ENCODE assay signal across 10 cellular contexts in genomic region chr3:48563382-48563918, GRCh38. TPM values are rescaled to one million over a fixed set of nuclear protein-coding genes. Genes with fewer than 3 reads are reported as not detected.
A peak's percentile ranks its signal among the peaks of the same experiment; 100 is the strongest.
DNase-seq lines count a peak whose midpoint lies in the region; ATAC-seq and TF ChIP-seq lines count a peak whose summit lies in the region.
"Had no signal": no experiment of that assay in that cellular context is flagged by ENCODE, and none has a peak within 500 bp of the region (broad histone marks: within the 10 kb centered on the region; RNA-seq: fewer than 3 reads in every experiment).

UCN2 (minus strand) TSS chr3:48563781; CDS start chr3:48563124, 657 bp downstream.

- H3T11ph ChIP-seq in H9 (ENCODE audit: low read length): no peak within 1 kb of the TSS

- DNase-seq in A172 (ENCODE audit: low spot score): peak; percentile 54
- no peak for DNase-seq in H9
- DNase-seq in activated CD8-positive, alpha-beta T cell treated with anti-CD3 and anti-CD28 coated beads, Interleukin-2, amount 10 ng/mL, durations not matched to agents 7 days and 5 days: no peak
- DNase-seq in glutamatergic neuron: peak; percentile 50
- DNase-seq in GM10248 (ENCODE audit: extremely low spot score): no peak
- no peak for DNase-seq in psoas muscle
- DNase-seq: DMS79 treated with DMSO at 0.1 percent for 48 hours had no signal

- no peak within 1 kb of the TSS for H3K4ac ChIP-seq in H9 (ENCODE audit: low read depth, low read length)

- H3K36me3 Mint-ChIP-seq in H9 (ENCODE audit: insufficient read depth in 1 of 3, low read depth in 3 of 3) (peaks cover 0 to 13% (median 0%) of the 10 kb centered on the region in 3 experiments; a peak in 3 of 7 replicates), glutamatergic neuron (ENCODE audit: unreplicated experiment) (no peaks in the 10 kb centered on the region)
- H3K36me3 Mint-ChIP-seq in activated CD8-positive, alpha-beta T cell treated with anti-CD3 and anti-CD28 coated beads, Interleukin-2, amount 10 ng/mL, durations not matched to agents 7 days and 5 days (ENCODE audit: low read depth): no peaks in the 10 kb centered on the region

- no peaks in the 10 kb centered on the region for H3K79me1 ChIP-seq in H9 (ENCODE audit: insufficient read depth, low read depth, low read length, poor library complexity, severe bottlenecking)

- H2AFZ ChIP-seq in H9 (ENCODE audit: low read length): no peak within 1 kb of the TSS

- peaks cover 37 to 48% of the 10 kb centered on the region in 2 experiments for H3K4me1 Mint-ChIP-seq in H9
- H3K4me1 Mint-ChIP-seq in activated CD8-positive, alpha-beta T cell treated with anti-CD3 and anti-CD28 coated beads, Interleukin-2, amount 10 ng/mL, durations not matched to agents 7 days and 5 days (ENCODE audit: low read depth): peaks cover 56% of the 10 kb centered on the region
- peaks cover 47% of the 10 kb centered on the region for H3K4me1 Mint-ChIP-seq in glutamatergic neuron (ENCODE audit: low read depth, unreplicated experiment)

- H3K9me3 ChIP-seq in H9 (ENCODE audit: control insufficient read depth, low read depth, low read length) (no peaks in the 10 kb centered on the region), psoas muscle (no peaks in the 10 kb centered on the region)

- H4K8ac ChIP-seq in H9 (replicated peaks; ENCODE audit: insufficient read length, low read depth, low read length): no peak within 1 kb of the TSS

- CTCF ChIA-PET in activated CD8-positive, alpha-beta T cell treated with anti-CD3 and anti-CD28 coated beads, Interleukin-2, amount 10 ng/mL, durations not matched to agents 7 days and 5 days (lab: Charles Lee): interaction anchor here (1.8 kb wide), 1 partner anchor 127 kb away, joined by 5 read pairs; no protein-coding TSS in a partner anchor
- CTCF ChIA-PET in GM10248 (lab: Yijun Ruan, JAX): interaction anchor here (1.1 to 1.4 kb wide), 3 partner anchors 14 to 156 kb away, joined by 3 to 4 read pairs (median 4); no protein-coding TSS in a partner anchor

- no peak within 1 kb of the TSS for H2BK20ac ChIP-seq in H9 (ENCODE audit: low read depth, low read length, poor library complexity, severe bottlenecking)

- H3K27me3 Mint-ChIP-seq in H9 (ENCODE audit: low read depth): peaks cover 2% of the 10 kb centered on the region; the same call in 1 of the 2 replicates
- peaks cover 3% of the 10 kb centered on the region for H3K27me3 Mint-ChIP-seq in activated CD8-positive, alpha-beta T cell treated with anti-CD3 and anti-CD28 coated beads, Interleukin-2, amount 10 ng/mL, durations not matched to agents 7 days and 5 days (ENCODE audit: low read depth)
- peaks cover 31% of the 10 kb centered on the region for H3K27me3 Mint-ChIP-seq in glutamatergic neuron (ENCODE audit: unreplicated experiment)

- H3K9ac ChIP-seq in H9 (ENCODE audit: extremely low read depth, insufficient read length, low read length): no peak within 1 kb of the TSS

- no peak within 1 kb of the TSS for H4K91ac ChIP-seq in H9 (ENCODE audit: insufficient read length, low read depth, low read length)

- H3K27me3 ChIP-seq in H9 (ENCODE audit: insufficient read depth, low read length) (no peaks in the 10 kb centered on the region), psoas muscle (ENCODE audit: insufficient read depth in 3 of 3, low read length in 2 of 3) (no peaks in the 10 kb centered on the region)

- H2BK5ac ChIP-seq in H9 (ENCODE audit: insufficient read length, low read length): no peak within 1 kb of the TSS

- H3K14ac ChIP-seq in H9 (ENCODE audit: insufficient read depth, low read length): no peak within 1 kb of the TSS

- ATAC-seq in activated CD8-positive, alpha-beta T cell treated with anti-CD3 and anti-CD28 coated beads, Interleukin-2, amount 10 ng/mL, durations not matched to agents 7 days and 5 days: no peak
- ATAC-seq in HG03025 (IDR thresholded peaks at IDR 0.05; ENCODE audit: low FRiP score, unreplicated experiment) (no peak), psoas muscle (no peak), GM21576 (IDR thresholded peaks at IDR 0.05; ENCODE audit: unreplicated experiment) (no peak)

- H3K23me2 ChIP-seq in H9 (ENCODE audit: insufficient read length, low read depth, low read length, poor library complexity, severe bottlenecking): no peaks in the 10 kb centered on the region

- no peak within 1 kb of the TSS for H3K18ac ChIP-seq in H9 (ENCODE audit: insufficient read length, low read depth, low read length)

- H3K27ac Mint-ChIP-seq in H9 (peak within 1 kb of the TSS; percentile 25 to 76 (median 69); a peak in 6 of 7 replicates), glutamatergic neuron (ENCODE audit: unreplicated experiment) (peak within 1 kb of the TSS; percentile 99)
- peak within 1 kb of the TSS; percentile 17 for H3K27ac Mint-ChIP-seq in activated CD8-positive, alpha-beta T cell treated with anti-CD3 and anti-CD28 coated beads, Interleukin-2, amount 10 ng/mL, durations not matched to agents 7 days and 5 days

- no peak within 1 kb of the TSS for H3K23ac ChIP-seq in H9 (ENCODE audit: insufficient read length, low read depth, low read length)

- H4K20me1 ChIP-seq in H9 (ENCODE audit: control insufficient read depth, insufficient read depth, insufficient read length): no peaks in the 10 kb centered on the region

- no peaks in the 10 kb centered on the region; a peak in 1 of 5 replicates for H3K9me3 Mint-ChIP-seq in H9
- H3K9me3 Mint-ChIP-seq in activated CD8-positive, alpha-beta T cell treated with anti-CD3 and anti-CD28 coated beads, Interleukin-2, amount 10 ng/mL, durations not matched to agents 7 days and 5 days (ENCODE audit: insufficient read depth): no peaks in the 10 kb centered on the region
- H3K9me3 Mint-ChIP-seq in glutamatergic neuron (ENCODE audit: unreplicated experiment): peaks cover 24% of the 10 kb centered on the region

- H3K4me1 ChIP-seq in H9 (ENCODE audit: insufficient read depth, low read length): peaks cover 6% of the 10 kb centered on the region; the same call in 1 of the 2 replicates
- H3K4me1 ChIP-seq in psoas muscle: peaks cover 23% of the 10 kb centered on the region

- no CpG with 5 or more reads among the region's 6 CpGs for WGBS in H9 (ENCODE audit: extremely low coverage, insufficient read length, low lambda C conversion rate)
- 70 to 76% (median 75%) methylated on average over 6 of the region's 6 CpGs for WGBS in psoas muscle, 3 donors

- no peak within 1 kb of the TSS for H3K4me2 ChIP-seq in H9 (ENCODE audit: insufficient read depth, insufficient read length, low read length)

- no peak within 1 kb of the TSS for H2BK15ac ChIP-seq in H9 (ENCODE audit: low read depth, low read length)

- no peak within 1 kb of the TSS for H2BK12ac ChIP-seq in H9 (ENCODE audit: insufficient read length, low read depth, low read length)

- H3K56ac ChIP-seq in H9 (ENCODE audit: insufficient read length, low read depth, low read length): no peak within 1 kb of the TSS

- intact Hi-C loops in psoas muscle (cut with DNase I): loop anchor here in 1 of 2 donors (5.0 kb wide), 1 partner anchor 89 kb away; no protein-coding TSS in a partner anchor

- H3K27ac ChIP-seq in H9 (ENCODE audit: insufficient read length, low read depth, low read length) (no peak within 1 kb of the TSS), psoas muscle (no peak within 1 kb of the TSS)

- no peak within 1 kb of the TSS for H2BK120ac ChIP-seq in H9 (ENCODE audit: low read depth, low read length, poor library complexity, severe bottlenecking)

- H3K4me3 Mint-ChIP-seq in H9 (no peak within 1 kb of the TSS; a peak in 1 of 5 replicates), glutamatergic neuron (ENCODE audit: unreplicated experiment) (peak within 1 kb of the TSS; percentile 75)
- H3K4me3 Mint-ChIP-seq in activated CD8-positive, alpha-beta T cell treated with anti-CD3 and anti-CD28 coated beads, Interleukin-2, amount 10 ng/mL, durations not matched to agents 7 days and 5 days: no peak within 1 kb of the TSS

- H4K5ac ChIP-seq in H9 (ENCODE audit: insufficient read length, low read depth, low read length): no peak within 1 kb of the TSS

- TF ChIP-seq CTCF in H9 (conservative IDR thresholded peaks at IDR 0.05) (no peak), glutamatergic neuron (IDR thresholded peaks at IDR 0.05; ENCODE audit: partially characterized antibody, unreplicated experiment) (no peak), GM10248 (IDR thresholded peaks at IDR 0.05; ENCODE audit: control extremely low read depth, extremely low read depth, low read depth, missing control alignments) (no peak), psoas muscle (IDR thresholded peaks at IDR 0.05) (no peak)

- POLR2A ChIA-PET in activated CD8-positive, alpha-beta T cell treated with anti-CD3 and anti-CD28 coated beads, Interleukin-2, amount 10 ng/mL, durations not matched to agents 7 days and 5 days (lab: Charles Lee): interaction anchor here (1.0 kb wide), 1 partner anchor 153 kb away, joined by 4 read pairs; the partner anchor contains the start of gene IP6K2
- POLR2A ChIA-PET in GM10248 (lab: Yijun Ruan, JAX): interaction anchor here (0.6 kb wide), 1 partner anchor 444 kb away, joined by 3 read pairs; the partner anchor contains the start of gene WDR6

- no peaks in the 10 kb centered on the region for H3K79me2 ChIP-seq in H9 (ENCODE audit: insufficient read depth, low read length)

- no peak within 1 kb of the TSS for H2AK5ac ChIP-seq in H9 (ENCODE audit: insufficient read length, low read length)

- H3K4me3 ChIP-seq in psoas muscle: no peak within 1 kb of the TSS

- H3K36me3 ChIP-seq in psoas muscle (ENCODE audit: insufficient read depth in 1 of 2, low read depth in 1 of 2): no peaks in the 10 kb centered on the region

RNA-seq across cellular contexts. Expression of gene UCN2, which starts in this region (rescaled TPM):
- total RNA-seq in A172 (2014; rRNA removed; shearing (Covaris generic)): 1.3 and 5.0 TPM in 2 replicates
- total RNA-seq in H9 (2021): 0.42 and 0.68 TPM in 2 replicates
- not detected for total RNA-seq in activated CD8-positive, alpha-beta T cell treated with anti-CD3 and anti-CD28 coated beads, Interleukin-2, amount 10 ng/mL, durations not matched to agents 7 days and 5 days
- 4.3 TPM for total RNA-seq in glutamatergic neuron (ENCODE audit: unreplicated experiment)
- total RNA-seq in psoas muscle: under 1 TPM in 1 of 4 donors, not detected in 3; 0.32 TPM
- under 1 TPM in 2 of 3 donors, not detected in 1; 0.12 to 0.17 TPM for polyA plus RNA-seq in psoas muscle
- total RNA-seq: activated CD8-positive, alpha-beta memory T cell treated with anti-CD3 and anti-CD28 coated beads for 36 hours had no signal

Comparison
In these comparisons a context has a peak if more than half of its experiments do, and no peak if none do; other contexts are left out.
1. DNase-seq: peak in A172 (single experiment) and glutamatergic neuron (single experiment); none in H9 (single experiment), activated CD8-positive, alpha-beta T cell treated with anti-CD3 and anti-CD28 coated beads, Interleukin-2, amount 10 ng/mL, durations not matched to agents 7 days and 5 days (single experiment), GM10248 (single experiment) and psoas muscle (0 of 2).
2. H3K27ac Mint-ChIP-seq: peak in every context shown above with its lines; median percentile 99 in glutamatergic neuron; 69 in H9; 17 in activated CD8-positive, alpha-beta T cell treated with anti-CD3 and anti-CD28 coated beads, Interleukin-2, amount 10 ng/mL, durations not matched to agents 7 days and 5 days.